ENCODE assay signal across 27 cellular contexts in the genomic region with DNA sequence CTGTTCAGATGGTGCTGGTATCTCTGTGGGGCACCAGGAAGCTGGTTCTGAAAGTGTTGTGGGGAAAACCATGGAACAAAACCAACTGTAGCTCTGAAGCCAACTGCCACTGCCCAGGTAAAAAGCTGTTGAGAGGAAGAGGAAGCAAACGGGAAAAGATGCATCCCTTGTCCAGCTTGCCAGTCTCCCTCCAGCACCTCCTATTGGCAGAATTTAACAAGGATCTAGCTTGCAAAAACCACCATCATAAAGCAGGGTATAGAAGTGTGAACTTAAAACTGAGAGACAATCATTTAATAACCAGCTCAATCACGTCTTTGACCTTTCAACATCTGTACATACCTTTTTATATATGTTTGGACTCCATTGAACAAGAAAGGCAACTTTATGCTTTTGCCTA. TPM values are rescaled to one million over a fixed set of nuclear protein-coding genes. Genes with fewer than 3 reads are reported as not detected.
"Had no signal": no experiment of that assay in that cellular context is flagged by ENCODE, and none has a peak within 500 bp of the region (broad histone marks: within the 10 kb centered on the region; RNA-seq: fewer than 3 reads in every experiment).

No MANE protein-coding gene starts in this region.

- ATAC-seq: activated CD8-positive, alpha-beta T cell treated with anti-CD3 and anti-CD28 coated beads, Interleukin-2, amount 10 ng/mL, durations not matched to agents 7 days and 5 days; activated T-cell treated with anti-CD3 and anti-CD28 coated beads, Interleukin-2, amount 50 U/mL, for 4 hours; mucosa of descending colon; T-cell; upper lobe of right lung had no signal

- H3K27ac Mint-ChIP-seq: activated CD4-positive, alpha-beta T cell treated with anti-CD3 and anti-CD28 coated beads, Interleukin-2, amount 10 ng/mL, durations not matched to agents 24 days and 14 days; activated CD8-positive, alpha-beta T cell treated with anti-CD3 and anti-CD28 coated beads, Interleukin-2, amount 10 ng/mL, durations not matched to agents 7 days and 5 days; activated naive CD4-positive, alpha-beta T cell treated with anti-CD3 and anti-CD28 coated beads, Interleukin-2, amount 10 ng/mL, durations not matched to agents 7 days and 5 days; memory B cell; naive B cell; T-cell had no signal

- H3K9me3 ChIP-seq: breast epithelium, esophagus squamous epithelium, mucosa of descending colon, prostate gland, right atrium auricular region, upper lobe of right lung had no signal

- H3K9me3 Mint-ChIP-seq: activated CD4-positive, alpha-beta T cell treated with anti-CD3 and anti-CD28 coated beads, Interleukin-2, amount 10 ng/mL, durations not matched to agents 24 days and 14 days; activated naive CD4-positive, alpha-beta T cell treated with anti-CD3 and anti-CD28 coated beads, Interleukin-2, amount 10 ng/mL, durations not matched to agents 7 days and 5 days; activated T-cell treated with anti-CD3 and anti-CD28 coated beads, Interleukin-2, amount 50 U/mL, for 4 hours; memory B cell; neural crest cell; T-cell had no signal

- H3K36me3 ChIP-seq: breast epithelium, esophagus squamous epithelium, left ventricle myocardium inferior, prostate gland, right atrium auricular region, upper lobe of right lung had no signal

- H3K4me3 ChIP-seq: breast epithelium, esophagus squamous epithelium, left ventricle myocardium inferior, mucosa of descending colon, prostate gland, right atrium auricular region, upper lobe of right lung had no signal

- DNase-seq: activated CD4-positive, alpha-beta T cell treated with anti-CD3 and anti-CD28 coated beads, Interleukin-2, amount 10 ng/mL, durations not matched to agents 24 days and 14 days; activated CD8-positive, alpha-beta T cell treated with anti-CD3 and anti-CD28 coated beads, Interleukin-2, amount 10 ng/mL, durations not matched to agents 7 days and 5 days; activated naive CD4-positive, alpha-beta T cell treated with anti-CD3 and anti-CD28 coated beads, Interleukin-2, amount 10 ng/mL, durations not matched to agents 7 days and 5 days; activated T-cell treated with anti-CD3 and anti-CD28 coated beads, Interleukin-2, amount 50 U/mL, for 4 hours; cerebellar nuclear complex; cortex of kidney; effector CD8-positive, alpha-beta T cell; esophagus squamous epithelium; kidney; left ventricle myocardium inferior; mucosa of descending colon; naive B cell; stimulated activated CD4-positive, alpha-beta T cell treated with anti-CD3 and anti-CD28 coated beads, Interleukin-12 subunit alpha, Interleukin-12 subunit beta, amount 100 ng/mL, for 4 hours; stimulated activated CD4-positive, alpha-beta T cell treated with anti-CD3 and anti-CD28 coated beads, Interleukin-1b, Interleukin-23, amount 100 ng/mL, for 48 hours; stimulated activated CD8-positive, alpha-beta memory T cell treated with anti-CD3 and anti-CD28 coated beads, Interleukin-4, amount 100 ng/mL, for 48 hours; stimulated activated naive CD4-positive, alpha-beta T cell; T-cell; T-helper 9 cell; upper lobe of right lung had no signal

- H3K36me3 Mint-ChIP-seq: activated naive CD4-positive, alpha-beta T cell treated with anti-CD3 and anti-CD28 coated beads, Interleukin-2, amount 10 ng/mL, durations not matched to agents 7 days and 5 days; memory B cell; naive B cell; T-cell had no signal

- H3K27ac ChIP-seq: breast epithelium, esophagus squamous epithelium, left ventricle myocardium inferior, prostate gland, right atrium auricular region, upper lobe of right lung had no signal

- H3K27me3 ChIP-seq: breast epithelium, right atrium auricular region, upper lobe of right lung had no signal

- FAIRE-seq: astrocyte, endothelial cell of umbilical vein, kidney had no signal

- H3K4me1 ChIP-seq: breast epithelium, esophagus squamous epithelium, left ventricle myocardium inferior, prostate gland, right atrium auricular region, upper lobe of right lung had no signal

- H3K4me1 Mint-ChIP-seq: activated CD4-positive, alpha-beta T cell treated with anti-CD3 and anti-CD28 coated beads, Interleukin-2, amount 10 ng/mL, durations not matched to agents 24 days and 14 days; activated naive CD4-positive, alpha-beta T cell treated with anti-CD3 and anti-CD28 coated beads, Interleukin-2, amount 10 ng/mL, durations not matched to agents 7 days and 5 days; memory B cell; naive B cell; neural crest cell; T-cell had no signal

- H3K4me3 Mint-ChIP-seq: activated CD4-positive, alpha-beta T cell treated with anti-CD3 and anti-CD28 coated beads, Interleukin-2, amount 10 ng/mL, durations not matched to agents 24 days and 14 days; activated CD8-positive, alpha-beta T cell treated with anti-CD3 and anti-CD28 coated beads, Interleukin-2, amount 10 ng/mL, durations not matched to agents 7 days and 5 days; activated naive CD4-positive, alpha-beta T cell treated with anti-CD3 and anti-CD28 coated beads, Interleukin-2, amount 10 ng/mL, durations not matched to agents 7 days and 5 days; activated T-cell treated with anti-CD3 and anti-CD28 coated beads, Interleukin-2, amount 50 U/mL, for 4 hours; memory B cell; naive B cell; neural crest cell; T-cell had no signal

RNA-seq across cellular contexts. Expression of a gene that starts 4.5 kb away (rescaled TPM):
- total RNA-seq: activated CD4-positive, alpha-beta T cell treated with anti-CD3 and anti-CD28 coated beads, Interleukin-2, amount 10 ng/mL, durations not matched to agents 24 days and 14 days; activated CD8-positive, alpha-beta T cell treated with anti-CD3 and anti-CD28 coated beads, Interleukin-2, amount 10 ng/mL, durations not matched to agents 7 days and 5 days; activated T-cell treated with anti-CD3 and anti-CD28 coated beads, Interleukin-2, amount 50 U/mL, for 4 hours; astrocyte; breast epithelium; endothelial cell of umbilical vein; esophagus squamous epithelium; kidney; left ventricle myocardium inferior; mucosa of descending colon; neural crest cell; osteocyte; right atrium auricular region; T-cell; upper lobe of right lung had no signal

RNA-seq across cellular contexts. Expression of a gene that starts 28.0 kb away (rescaled TPM):
- total RNA-seq: activated CD4-positive, alpha-beta T cell treated with anti-CD3 and anti-CD28 coated beads, Interleukin-2, amount 10 ng/mL, durations not matched to agents 24 days and 14 days; activated CD8-positive, alpha-beta T cell treated with anti-CD3 and anti-CD28 coated beads, Interleukin-2, amount 10 ng/mL, durations not matched to agents 7 days and 5 days; activated T-cell treated with anti-CD3 and anti-CD28 coated beads, Interleukin-2, amount 50 U/mL, for 4 hours; kidney; left ventricle myocardium inferior; osteocyte; prostate gland; right atrium auricular region; T-cell; upper lobe of right lung had no signal

RNA-seq across cellular contexts. Expression of a gene that starts 37.3 kb away (rescaled TPM):
- total RNA-seq: activated CD4-positive, alpha-beta T cell treated with anti-CD3 and anti-CD28 coated beads, Interleukin-2, amount 10 ng/mL, durations not matched to agents 24 days and 14 days; activated CD8-positive, alpha-beta T cell treated with anti-CD3 and anti-CD28 coated beads, Interleukin-2, amount 10 ng/mL, durations not matched to agents 7 days and 5 days; activated T-cell treated with anti-CD3 and anti-CD28 coated beads, Interleukin-2, amount 50 U/mL, for 4 hours; astrocyte; breast epithelium; endothelial cell of umbilical vein; esophagus squamous epithelium; kidney; left ventricle myocardium inferior; mucosa of descending colon; neural crest cell; osteocyte; prostate gland; right atrium auricular region; T-cell; upper lobe of right lung had no signal
